ENCODE assay signal across 22 cellular contexts in genomic region chr10:96454184-96454583, GRCh38. TPM values are rescaled to one million over a fixed set of nuclear protein-coding genes. Genes with fewer than 3 reads are reported as not detected.
"Had no signal": no experiment of that assay in that cellular context is flagged by ENCODE, and none has a peak within 500 bp of the region (broad histone marks: within the 10 kb centered on the region; RNA-seq: fewer than 3 reads in every experiment).

No MANE protein-coding gene starts in this region.

- H3K27ac Mint-ChIP-seq: effector memory CD8-positive, alpha-beta T cell; immature natural killer cell; naive thymus-derived CD8-positive, alpha-beta T cell; nephron progenitor cell; stimulated activated naive B cell treated with anti-CD40 and anti-IgM and Interleukin-4, amounts not matched to agents 10 μg/mL and 1 μg/mL and 100 μg/mL, for 72 hours; stimulated activated naive CD8-positive, alpha-beta T cell treated with anti-CD3 and anti-CD28 coated beads, Interleukin-15, Interleukin-2, amounts not matched to agents 100 ng/mL and 50 ng/mL, for 24 hours had no signal

- H3K4me3 Mint-ChIP-seq: effector memory CD8-positive, alpha-beta T cell; immature natural killer cell; naive thymus-derived CD8-positive, alpha-beta T cell; nephron progenitor cell; stimulated activated naive B cell treated with anti-CD40 and anti-IgM and Interleukin-4, amounts not matched to agents 10 μg/mL and 1 μg/mL and 100 μg/mL, for 72 hours; stimulated activated naive CD8-positive, alpha-beta T cell treated with anti-CD3 and anti-CD28 coated beads, Interleukin-15, Interleukin-2, amounts not matched to agents 100 ng/mL and 50 ng/mL, for 24 hours had no signal

- H3K4me1 Mint-ChIP-seq: immature natural killer cell; naive thymus-derived CD8-positive, alpha-beta T cell; stimulated activated naive B cell treated with anti-CD40 and anti-IgM and Interleukin-4, amounts not matched to agents 10 μg/mL and 1 μg/mL and 100 μg/mL, for 72 hours had no signal

- ATAC-seq: effector memory CD8-positive, alpha-beta T cell; heart right ventricle; left ventricle myocardium superior; lower lobe of right lung; naive thymus-derived CD8-positive, alpha-beta T cell; right cardiac atrium; stimulated activated naive B cell treated with anti-CD40 and anti-IgM and Interleukin-4, amounts not matched to agents 10 μg/mL and 1 μg/mL and 100 μg/mL, for 72 hours had no signal

- DNase-seq: colonic mucosa; dermis blood vessel endothelial cell; effector memory CD8-positive, alpha-beta T cell; erythroblast; esophagus squamous epithelium; foreskin melanocyte; glutamatergic neuron; heart right ventricle; hippocampal formation; immature natural killer cell; left ventricle myocardium superior; lower lobe of right lung; naive thymus-derived CD8-positive, alpha-beta T cell; nephron progenitor cell; right cardiac atrium; spleen; stimulated activated CD4-positive, alpha-beta T cell treated with anti-CD3 and anti-CD28 coated beads, Interleukin-4, amount 100 ng/mL, for 4 hours; stimulated activated naive B cell treated with anti-CD40 and anti-IgM and Interleukin-4, amounts not matched to agents 10 μg/mL and 1 μg/mL and 100 μg/mL, for 72 hours; upper lobe of left lung had no signal

- H3K9me3 Mint-ChIP-seq: effector memory CD8-positive, alpha-beta T cell; naive thymus-derived CD8-positive, alpha-beta T cell; nephron progenitor cell; stimulated activated naive B cell treated with anti-CD40 and anti-IgM and Interleukin-4, amounts not matched to agents 10 μg/mL and 1 μg/mL and 100 μg/mL, for 72 hours; stimulated activated naive CD8-positive, alpha-beta T cell treated with anti-CD3 and anti-CD28 coated beads, Interleukin-15, Interleukin-2, amounts not matched to agents 100 ng/mL and 50 ng/mL, for 24 hours had no signal

- H3K36me3 Mint-ChIP-seq: immature natural killer cell; naive thymus-derived CD8-positive, alpha-beta T cell; stimulated activated naive B cell treated with anti-CD40 and anti-IgM and Interleukin-4, amounts not matched to agents 10 μg/mL and 1 μg/mL and 100 μg/mL, for 72 hours had no signal

RNA-seq across cellular contexts. Expression of gene TLL2, which starts 59.5 kb away (rescaled TPM):
- total RNA-seq: lower lobe of right lung, mesenteric fat pad, thoracic aorta had no signal
